ENCODE assay signal across 8 cellular contexts in genomic region chr4:110869862-110870577, GRCh38.
DNase-seq lines count a peak whose midpoint lies in the region; ATAC-seq and TF ChIP-seq lines count a peak whose summit lies in the region.

No MANE protein-coding gene starts in this region.

- no peaks in the 10 kb centered on the region for H3K36me3 Mint-ChIP-seq in GM23338 (ENCODE audit: low read depth)

- no peak overlapping the region for H2AFZ ChIP-seq in GM23338

- H3K4me2 ChIP-seq in DOHH2 (ENCODE audit: low read length) (peak overlapping the region; percentile 51), GM23338 (no peak overlapping the region)

- H3K27ac ChIP-seq in DOHH2 (ENCODE audit: low read depth, low read length): no peak overlapping the region
- H3K27ac ChIP-seq in WERI-Rb-1: no peak overlapping the region
- no peak overlapping the region for H3K27ac ChIP-seq in GM23338 (ENCODE audit: low read depth)

- TF ChIP-seq CTCF in DOHH2 (IDR thresholded peaks at IDR 0.05; ENCODE audit: low read depth, low read length, poor library complexity, severe bottlenecking) (no peak), cardiac fibroblast (IDR thresholded peaks at IDR 0.05; ENCODE audit: low read depth, low read length) (no peak), WERI-Rb-1 (IDR thresholded peaks at IDR 0.05; ENCODE audit: low read depth, low read length) (no peak), GM23338 (conservative IDR thresholded peaks at IDR 0.05; ENCODE audit: low read depth in 2 of 2) (no peak)

- no peak overlapping the region for H3K4me3 Mint-ChIP-seq in GM23338

- no peaks in the 10 kb centered on the region for H3K27me3 ChIP-seq in DOHH2 (ENCODE audit: control insufficient read depth, low read length)
- H3K27me3 ChIP-seq in WERI-Rb-1 (ENCODE audit: insufficient read depth, low read depth, severe bottlenecking): peaks cover 22% of the 10 kb centered on the region
- H3K27me3 ChIP-seq in GM23338 (ENCODE audit: insufficient read depth): no peaks in the 10 kb centered on the region

- no peaks in the 10 kb centered on the region for H4K20me1 ChIP-seq in DOHH2 (ENCODE audit: control insufficient read depth, insufficient read depth, low read depth, low read length)
- H4K20me1 ChIP-seq in GM23338 (replicated peaks; ENCODE audit: insufficient read depth): no peaks in the 10 kb centered on the region

- no peak overlapping the region for H3K27ac Mint-ChIP-seq in GM23338

- H3K9me3 Mint-ChIP-seq in GM23338: no peaks in the 10 kb centered on the region

- H3K36me3 ChIP-seq in DOHH2 (ENCODE audit: control insufficient read depth, low read length) (no peaks in the 10 kb centered on the region), WERI-Rb-1 (no peaks in the 10 kb centered on the region), GM23338 (ENCODE audit: insufficient read depth) (no peaks in the 10 kb centered on the region)

- ATAC-seq in GM19467 (IDR thresholded peaks at IDR 0.05; ENCODE audit: unreplicated experiment) (peak; percentile 93), HG03139 (IDR thresholded peaks at IDR 0.05; ENCODE audit: unreplicated experiment) (peak; percentile 91), GM23338 (no peak)

- H3K27me3 Mint-ChIP-seq in GM23338 (ENCODE audit: insufficient read depth, low read depth, poor library complexity): no peaks in the 10 kb centered on the region

- no peaks in the 10 kb centered on the region for H3K79me2 ChIP-seq in DOHH2 (ENCODE audit: control insufficient read depth, low read length)
- no peaks in the 10 kb centered on the region for H3K79me2 ChIP-seq in GM23338 (replicated peaks; ENCODE audit: insufficient read depth)

- H3F3A ChIP-seq in DOHH2 (ENCODE audit: control insufficient read depth, insufficient read depth) (no peaks in the 10 kb centered on the region), GM23338 (replicated peaks; ENCODE audit: low read depth) (no peaks in the 10 kb centered on the region)

- no peak overlapping the region; the same call in 1 of the 2 replicates for H3K4me3 ChIP-seq in DOHH2 (ENCODE audit: low read length)
- H3K4me3 ChIP-seq in cardiac fibroblast (replicated peaks in 1 of 2; ENCODE audit: low read depth in 2 of 2, low read length in 2 of 2): no peak overlapping the region
- H3K4me3 ChIP-seq in WERI-Rb-1 (ENCODE audit: low read depth, low read length): no peak overlapping the region
- H3K4me3 ChIP-seq in GM23338: no peak overlapping the region

- peak; percentile 6 to 20 for DNase-seq in cardiac fibroblast (ENCODE audit: low read depth in 2 of 2)
- DNase-seq in WERI-Rb-1: no peak
- DNase-seq in T-helper 1 cell: no peak
- DNase-seq in GM23338 (ENCODE audit: low spot score): no peak
- no peak for DNase-seq in anterior cingulate cortex (lab: John Stamatoyannopoulos, UW)

- H3K9me2 ChIP-seq in DOHH2 (replicated peaks; ENCODE audit: control insufficient read depth, low read length) (no peaks in the 10 kb centered on the region), GM23338 (ENCODE audit: insufficient read depth) (no peaks in the 10 kb centered on the region)

- H3K4me1 ChIP-seq in DOHH2 (ENCODE audit: control insufficient read depth, low read length) (peaks cover 12% of the 10 kb centered on the region), GM23338 (ENCODE audit: insufficient read depth) (no peaks in the 10 kb centered on the region)

- H3K9me3 ChIP-seq in DOHH2 (ENCODE audit: control insufficient read depth, insufficient read depth, low read length): no peaks in the 10 kb centered on the region
- H3K9me3 ChIP-seq in WERI-Rb-1 (ENCODE audit: severe bottlenecking): no peaks in the 10 kb centered on the region

- no peaks in the 10 kb centered on the region for H3K4me1 Mint-ChIP-seq in GM23338

TF ChIP-seq in GM23338, 12 proteins besides CTCF, POLR2A, EP300 and RAD21 (continues in another document):
- TF ChIP-seq CREB1 (CRISPR knock-in tag; IDR thresholded peaks at IDR 0.05; ENCODE audit: low read depth) (no peak), POLR2AphosphoS5 (IDR thresholded peaks at IDR 0.05; ENCODE audit: low read depth) (no peak), JUNB (IDR thresholded peaks at IDR 0.05; ENCODE audit: unreplicated experiment) (no peak), EZH2phosphoT487 (IDR thresholded peaks at IDR 0.05; ENCODE audit: unreplicated experiment) (no peak), STAT1 (IDR thresholded peaks at IDR 0.05; ENCODE audit: unreplicated experiment) (no peak), ETS1 (IDR thresholded peaks at IDR 0.05) (no peak), EZH2 (IDR thresholded peaks at IDR 0.05; ENCODE audit: low read depth, unreplicated experiment) (no peak), NANOG (IDR thresholded peaks at IDR 0.05; ENCODE audit: borderline replicate concordance) (no peak), ZNF462 (CRISPR knock-in tag; IDR thresholded peaks at IDR 0.05) (no peak), ZNF114 (CRISPR knock-in tag; IDR thresholded peaks at IDR 0.05) (no peak)

Comparison
In these comparisons a context has a peak if more than half of its experiments do, and no peak if none do; other contexts are left out.
1. DNase-seq: peak in cardiac fibroblast (2 of 2); none in WERI-Rb-1 (single experiment), T-helper 1 cell (0 of 5), GM23338 (single experiment) and anterior cingulate cortex (0 of 58).